ENCODE assay signal across 8 cellular contexts in the genomic region with DNA sequence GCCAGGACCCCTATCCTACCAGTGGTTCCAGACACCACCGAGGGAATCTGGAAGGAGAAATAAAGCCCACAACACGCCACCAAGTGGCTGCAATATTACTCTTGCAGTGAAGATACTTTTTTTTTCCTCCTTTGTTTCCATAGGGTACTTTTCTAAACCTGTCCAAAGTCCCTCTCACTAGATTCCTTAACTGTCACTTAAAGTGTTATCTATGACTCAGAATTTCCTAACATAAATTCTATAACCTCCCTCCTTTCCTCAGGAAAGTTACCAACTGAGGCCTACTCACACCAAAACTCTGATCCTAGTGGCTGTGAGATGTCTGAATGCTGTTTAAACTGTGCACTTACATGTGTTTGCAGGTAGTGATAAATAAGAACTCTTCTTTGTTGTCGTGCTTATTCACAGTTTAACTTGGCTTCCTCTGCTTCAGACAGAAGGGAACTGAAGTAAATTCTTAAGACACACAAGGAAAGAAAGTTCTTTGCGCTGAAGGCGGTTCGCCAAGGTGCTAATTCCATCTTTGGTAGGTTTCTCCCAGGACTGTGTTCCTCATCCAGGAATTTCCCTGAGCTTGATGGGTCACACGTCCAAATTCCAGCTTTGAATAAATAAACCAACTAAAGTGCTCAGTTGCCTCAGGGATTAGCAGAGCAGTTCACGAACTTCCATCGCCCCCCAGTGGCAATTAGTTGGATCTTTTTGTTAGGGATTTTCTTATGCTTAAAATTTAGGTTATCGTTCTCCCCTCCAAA. TPM values are rescaled to one million over a fixed set of nuclear protein-coding genes. Genes with fewer than 3 reads are reported as not detected.
DNase-seq lines count a peak whose midpoint lies in the region; ATAC-seq and TF ChIP-seq lines count a peak whose summit lies in the region.

No MANE protein-coding gene starts in this region.

- H3K4me3 ChIP-seq in Loucy (ENCODE audit: low read length, poor library complexity, severe bottlenecking) (no peak overlapping the region), transverse colon (no peak overlapping the region)

- H3K4me2 ChIP-seq in Loucy (ENCODE audit: low read depth, low read length, poor library complexity, severe bottlenecking), result no peak overlapping the region

- no peaks in the 10 kb centered on the region for H3K4me1 ChIP-seq in Loucy (ENCODE audit: insufficient read depth, low read length, poor library complexity, severe bottlenecking)
- H3K4me1 ChIP-seq in transverse colon, result peaks cover 0 to 5% (median 0%) of the 10 kb centered on the region in 4 donors

- TF ChIP-seq EP300 in transverse colon (IDR thresholded peaks at IDR 0.05; ENCODE audit: low read depth), result no peak

- no peak overlapping the region for H2AFZ ChIP-seq in Loucy (ENCODE audit: low read length)

- H3K9me3 ChIP-seq in Loucy (ENCODE audit: insufficient read depth, low read depth, low read length) (no peaks in the 10 kb centered on the region), transverse colon (no peaks in the 10 kb centered on the region)

- no peak overlapping the region for H3K9ac ChIP-seq in Loucy (ENCODE audit: low read depth, low read length, poor library complexity, severe bottlenecking)

- no peaks in the 10 kb centered on the region for H3F3A ChIP-seq in Loucy (ENCODE audit: low read depth)

- H3K27me3 ChIP-seq in Loucy (ENCODE audit: insufficient read depth, low read length, poor library complexity, severe bottlenecking) (no peaks in the 10 kb centered on the region), transverse colon (no peaks in the 10 kb centered on the region)

- peak; percentile 58 for TF ChIP-seq CTCF in Loucy (conservative IDR thresholded peaks at IDR 0.05; ENCODE audit: low read length)
- TF ChIP-seq CTCF in transverse colon (IDR thresholded peaks at IDR 0.05), result peak; percentile 34 to 49 (median 38)

- H4K20me1 ChIP-seq in Loucy (ENCODE audit: insufficient read depth, low read length, poor library complexity, severe bottlenecking), result no peaks in the 10 kb centered on the region

- H3K79me2 ChIP-seq in Loucy (ENCODE audit: insufficient read depth, low read length), result no peaks in the 10 kb centered on the region

- no peaks in the 10 kb centered on the region for H3K36me3 ChIP-seq in Loucy (ENCODE audit: insufficient read depth, low read length)
- H3K36me3 ChIP-seq in transverse colon, result no peaks in the 10 kb centered on the region

- in situ Hi-C loops in transverse colon (cut with MboI; ENCODE audit: low pct_ligation_motif_present in 1 of 4, low pct_unique_long_range_greater_than_20kb in 1 of 4, low sequenced_read_pairs in 3 of 4), result loop anchor here in 2 of 4 donors (10.0 to 25.0 kb wide), 2 partner anchors 486 to 913 kb away; no protein-coding TSS in a partner anchor

- no peaks in the 10 kb centered on the region for H3K9me2 ChIP-seq in Loucy (replicated peaks; ENCODE audit: low read depth, low read length)

- no peak for TF ChIP-seq POLR2A in transverse colon (IDR thresholded peaks at IDR 0.05)

- 39% methylated on average over 10 of the region's 10 CpGs; no CpG with 5 or more reads in 1 of the 2 donors for WGBS in transverse colon (ENCODE audit: low coverage in 1 of 2), 2 donors

- intact Hi-C loops in transverse colon (cut with DNase I; ENCODE audit: low total_unique reads), result no loop called here

- no peak for ATAC-seq in HG02973 (IDR thresholded peaks at IDR 0.05; ENCODE audit: unreplicated experiment)

- peak; percentile 76 for DNase-seq in EL
- DNase-seq in amniotic epithelial cell (ENCODE audit: low read depth), result peak; percentile 56
- DNase-seq in islet precursor cell, result peak; percentile 55
- peak; percentile 20 for DNase-seq in transverse colon
- DNase-seq in activated gamma-delta T cell (lab: John Stamatoyannopoulos, UW), result no peak
- DNase-seq in NCI-H1436 (lab: John Stamatoyannopoulos, UW), result no peak

- peak overlapping the region; percentile 50 to 72 (median 60) for H3K27ac ChIP-seq in transverse colon

RNA-seq across cellular contexts. Expression of gene HCCS, which starts 10.7 kb away (rescaled TPM):
- total RNA-seq in transverse colon, result 10 to 100 TPM in 2 of 4 donors, 1 to 10 TPM in 2; 1.6 to 26.4 (median 13.0) TPM

Comparison
In these comparisons a context has a peak if more than half of its experiments do, and no peak if none do; other contexts are left out.
1. DNase-seq: peak in EL (single experiment), amniotic epithelial cell (single experiment), islet precursor cell (single experiment) and transverse colon (single experiment); none in activated gamma-delta T cell (single experiment) and NCI-H1436 (single experiment).